Comparison of ENCODE assay signal across 8 cellular contexts in genomic region chr15:60396560-60396963, GRCh38. TPM values are rescaled to one million over a fixed set of nuclear protein-coding genes. Genes with fewer than 3 reads are reported as not detected.
A peak's percentile ranks its signal among the peaks of the same experiment; 100 is the strongest.
DNase-seq lines count a peak whose midpoint lies in the region; ATAC-seq and TF ChIP-seq lines count a peak whose summit lies in the region.

No MANE protein-coding gene starts in this region.

- peak overlapping the region; percentile 97 for H3K27ac ChIP-seq in SK-N-MC
- H3K27ac ChIP-seq in fibroblast of lung (ENCODE audit: insufficient read depth, low read length), result peak overlapping the region; percentile 99
- H3K27ac ChIP-seq in gastrocnemius medialis, result peak overlapping the region; percentile 94 to 99 (median 98)

- peaks cover 2% of the 10 kb centered on the region for H4K20me1 ChIP-seq in fibroblast of lung (ENCODE audit: control insufficient read depth, extremely low read depth, insufficient read depth, low read length)

- H3K4me3 ChIP-seq in GM12864 (ENCODE audit: low read depth, low read length), result peak overlapping the region; percentile 79
- H3K4me3 ChIP-seq in SK-N-MC, result peak overlapping the region; percentile 90
- H3K4me3 ChIP-seq in fibroblast of lung (replicated peaks in 1 of 4; ENCODE audit: control extremely low read depth in 1 of 4, insufficient read depth in 1 of 4, low read depth in 3 of 4, low read length in 4 of 4), result peak overlapping the region; percentile 70 to 94 (median 86)
- H3K4me3 ChIP-seq in gastrocnemius medialis, result peak overlapping the region; percentile 89 to 95 (median 92)

- H3K4me1 ChIP-seq in fibroblast of lung (ENCODE audit: control insufficient read depth, extremely low read depth, insufficient read depth, low read length) (peaks cover 44% of the 10 kb centered on the region), gastrocnemius medialis (peaks cover 56% of the 10 kb centered on the region in 2 donors)

- TF ChIP-seq POLR2A in gastrocnemius medialis (IDR thresholded peaks at IDR 0.05), result no peak

- H3K9me3 ChIP-seq in SK-N-MC (ENCODE audit: low read depth, low read length) (no peaks in the 10 kb centered on the region), fibroblast of lung (ENCODE audit: control insufficient read depth, insufficient read depth, low read depth, low read length) (no peaks in the 10 kb centered on the region), gastrocnemius medialis (no peaks in the 10 kb centered on the region)

- H2AFZ ChIP-seq in fibroblast of lung (ENCODE audit: low read length), result no peak overlapping the region

- in situ Hi-C loops in gastrocnemius medialis (cut with MboI; ENCODE audit: low sequenced_read_pairs in 4 of 4), result no loop called here

- ATAC-seq in gastrocnemius medialis, result no peak
- ATAC-seq in HG03045 (IDR thresholded peaks at IDR 0.05; ENCODE audit: unreplicated experiment), result no peak
- no peak for ATAC-seq in GM21381 (IDR thresholded peaks at IDR 0.05; ENCODE audit: unreplicated experiment)

- H3K27me3 ChIP-seq in fibroblast of lung (ENCODE audit: control insufficient read depth, insufficient read depth, low read length), result no peaks in the 10 kb centered on the region
- H3K27me3 ChIP-seq in gastrocnemius medialis, result no peaks in the 10 kb centered on the region

- TF ChIP-seq CTCF in GM12864 (IDR thresholded peaks at IDR 0.05; ENCODE audit: low read depth, low read length, missing control alignments), result no peak
- no peak for TF ChIP-seq CTCF in fibroblast of lung (conservative IDR thresholded peaks at IDR 0.05 in 1 of 2, IDR thresholded peaks at IDR 0.05 in 1 of 2; ENCODE audit: low read depth in 1 of 2, low read length in 2 of 2)
- TF ChIP-seq CTCF in gastrocnemius medialis (IDR thresholded peaks at IDR 0.05 in 4 of 5, conservative IDR thresholded peaks at IDR 0.05 in 1 of 5), result no peak

- no peak for DNase-seq in GM12864 (ENCODE audit: low read depth)
- DNase-seq in SK-N-MC (ENCODE audit: low read depth, low spot score), result no peak
- DNase-seq in fibroblast of lung (ENCODE audit: low read depth in 2 of 2), result peak in 1 of 2 donors; percentile 55
- DNase-seq in gastrocnemius medialis, result no peak
- no peak for DNase-seq in stimulated activated naive CD4-positive, alpha-beta T cell (lab: John Stamatoyannopoulos, UW)
- DNase-seq in NOMO-1 treated with dmso at 0.1 percent for 144 hours (lab: John Stamatoyannopoulos, UW; ENCODE audit: unreplicated experiment), result no peak

- H3K4me2 ChIP-seq in fibroblast of lung (ENCODE audit: extremely low read depth, insufficient read depth, low read length), result peak overlapping the region; percentile 88

- peak overlapping the region; percentile 93 for H3K9ac ChIP-seq in SK-N-MC (ENCODE audit: insufficient read length)
- peak overlapping the region; percentile 98 for H3K9ac ChIP-seq in fibroblast of lung (ENCODE audit: insufficient read depth, low read length)

- peaks cover 61% of the 10 kb centered on the region for H3K79me2 ChIP-seq in fibroblast of lung (ENCODE audit: control insufficient read depth, insufficient read depth, low read length)

- intact Hi-C loops in gastrocnemius medialis (cut with DNase I; ENCODE audit: low total_unique reads), result loop anchor here (2.0 kb wide), 1 partner anchor 22 kb away; no protein-coding TSS in a partner anchor

- H3K36me3 ChIP-seq in SK-N-MC (ENCODE audit: insufficient read depth, low read length), result peaks cover 38% of the 10 kb centered on the region
- peaks cover 5% of the 10 kb centered on the region for H3K36me3 ChIP-seq in fibroblast of lung (ENCODE audit: control insufficient read depth, insufficient read depth, low read length)
- peaks cover 0 to 11% of the 10 kb centered on the region in 2 donors for H3K36me3 ChIP-seq in gastrocnemius medialis

RNA-seq across cellular contexts. Expression of gene ANXA2, which starts 1.2 kb away (rescaled TPM):
- total RNA-seq in fibroblast of lung, result 1,250 and 2,754 TPM in 2 replicates
- polyA plus RNA-seq in fibroblast of lung, result 4,872 and 6,648 TPM in 2 replicates
- polyA plus RNA-seq in fibroblast of lung (2012), result 3,157 and 3,880 TPM in 2 replicates
- polyA minus RNA-seq in fibroblast of lung (ENCODE audit: low replicate concordance), result 1,485 and 1,743 TPM in 2 replicates
- total RNA-seq in gastrocnemius medialis, result 100 to 1,000 TPM; 266 to 386 (median 323) TPM
